In genomic region chr2:71361631-71362030, GRCh38 we compare ENCODE assay signal across 1 cellular context.
TF ChIP-seq lines count a peak whose summit lies in the region.

No MANE protein-coding gene starts in this region.

TF ChIP-seq in SK-N-SH, 30 proteins besides CTCF, POLR2A, EP300 and RAD21 (continued from another document):
- TF ChIP-seq, protein P1, sequence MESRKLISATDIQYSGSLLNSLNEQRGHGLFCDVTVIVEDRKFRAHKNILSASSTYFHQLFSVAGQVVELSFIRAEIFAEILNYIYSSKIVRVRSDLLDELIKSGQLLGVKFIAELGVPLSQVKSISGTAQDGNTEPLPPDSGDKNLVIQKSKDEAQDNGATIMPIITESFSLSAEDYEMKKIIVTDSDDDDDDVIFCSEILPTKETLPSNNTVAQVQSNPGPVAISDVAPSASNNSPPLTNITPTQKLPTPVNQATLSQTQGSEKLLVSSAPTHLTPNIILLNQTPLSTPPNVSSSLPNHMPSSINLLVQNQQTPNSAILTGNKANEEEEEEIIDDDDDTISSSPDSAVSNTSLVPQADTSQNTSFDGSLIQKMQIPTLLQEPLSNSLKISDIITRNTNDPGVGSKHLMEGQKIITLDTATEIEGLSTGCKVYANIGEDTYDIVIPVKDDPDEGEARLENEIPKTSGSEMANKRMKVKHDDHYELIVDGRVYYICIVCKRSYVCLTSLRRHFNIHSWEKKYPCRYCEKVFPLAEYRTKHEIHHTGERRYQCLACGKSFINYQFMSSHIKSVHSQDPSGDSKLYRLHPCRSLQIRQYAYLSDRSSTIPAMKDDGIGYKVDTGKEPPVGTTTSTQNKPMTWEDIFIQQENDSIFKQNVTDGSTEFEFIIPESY (IDR thresholded peaks at IDR 0.05; ENCODE audit: borderline replicate concordance, low read depth) = no peak
TF ChIP-seq in SK-N-SH: peak in this region for 0.
